ENCODE assay signal across 1 cellular context in the genomic region with DNA sequence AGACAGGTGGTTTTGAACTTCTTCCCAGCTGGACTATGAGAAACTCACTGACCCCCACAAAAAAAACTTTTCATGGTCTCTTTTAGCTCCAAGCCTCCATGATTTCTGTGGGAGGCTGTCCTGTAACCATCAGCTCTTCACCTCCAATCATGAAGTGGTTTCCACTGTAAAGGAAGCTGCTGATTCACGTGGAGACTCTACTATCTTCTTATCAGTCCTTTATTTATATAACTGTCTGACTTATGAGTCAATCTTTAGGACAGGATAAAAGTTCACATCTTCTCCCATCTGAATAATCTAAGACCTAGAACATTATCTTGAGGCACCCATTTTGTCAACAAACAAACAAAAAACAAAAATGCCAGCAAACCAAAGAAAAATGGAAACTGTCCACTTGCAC.
TF ChIP-seq lines count a peak whose summit lies in the region.

No MANE protein-coding gene starts in this region.

TF ChIP-seq in HepG2, 621 proteins besides CTCF, POLR2A, EP300 and RAD21 (continued from another document):
- peak; percentile 44; the same call in 1 of the 2 replicates for TF ChIP-seq THRA (CRISPR knock-in tag; IDR thresholded peaks at IDR 0.05; ENCODE audit: borderline replicate concordance)
- TF ChIP-seq, protein P1, sequence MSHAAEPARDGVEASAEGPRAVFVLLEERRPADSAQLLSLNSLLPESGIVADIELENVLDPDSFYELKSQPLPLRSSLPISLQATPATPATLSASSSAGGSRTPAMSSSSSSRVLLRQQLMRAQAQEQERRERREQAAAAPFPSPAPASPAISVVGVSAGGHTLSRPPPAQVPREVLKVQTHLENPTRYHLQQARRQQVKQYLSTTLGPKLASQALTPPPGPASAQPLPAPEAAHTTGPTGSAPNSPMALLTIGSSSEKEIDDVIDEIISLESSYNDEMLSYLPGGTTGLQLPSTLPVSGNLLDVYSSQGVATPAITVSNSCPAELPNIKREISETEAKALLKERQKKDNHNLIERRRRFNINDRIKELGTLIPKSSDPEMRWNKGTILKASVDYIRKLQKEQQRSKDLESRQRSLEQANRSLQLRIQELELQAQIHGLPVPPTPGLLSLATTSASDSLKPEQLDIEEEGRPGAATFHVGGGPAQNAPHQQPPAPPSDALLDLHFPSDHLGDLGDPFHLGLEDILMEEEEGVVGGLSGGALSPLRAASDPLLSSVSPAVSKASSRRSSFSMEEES (CRISPR knock-in tag; IDR thresholded peaks at IDR 0.05) = 0 out of 2 replicates have a peak, but pooled peaks have one; percentile 16
TF ChIP-seq in HepG2: peak in this region for 19.
